Comparison of ENCODE assay signal across 14 cellular contexts in genomic region chr6:100173211-100173610, GRCh38.
A peak's percentile ranks its signal among the peaks of the same experiment; 100 is the strongest.
DNase-seq lines count a peak whose midpoint lies in the region; TF ChIP-seq lines count a peak whose summit lies in the region.
"Had no signal": no experiment of that assay in that cellular context is flagged by ENCODE, and none has a peak within 500 bp of the region (broad histone marks: within the 10 kb centered on the region; RNA-seq: fewer than 3 reads in every experiment).

No MANE protein-coding gene starts in this region.

- H3K9ac ChIP-seq in KMS-11: no peak overlapping the region

- H3K27ac ChIP-seq in KMS-11: no peak overlapping the region
- H3K27ac ChIP-seq: C4-2B had no signal

- DNase-seq in amniotic epithelial cell (ENCODE audit: low read depth) (peak; percentile 10), fibroblast of peridontal ligament (ENCODE audit: extremely low read depth) (peak; percentile 37), stromal cell of bone marrow (ENCODE audit: low read depth) (peak; percentile 12), endothelial cell (ENCODE audit: low spot score) (no peak), NCI-H82 treated with DMSO at 0.1 percent for 48 hours (lab: John Stamatoyannopoulos, UW; ENCODE audit: unreplicated experiment) (no peak)
- no peak for DNase-seq in activated T-helper 2 cell treated with anti-CD3 and anti-CD28 coated beads, Interferon-gamma antibody, Interleukin-2, Interleukin-4, amounts not matched to agents 10 μg/mL and 5 μg/mL and 100 μg/mL, durations not matched to agents 14 hours and 24 hours and 36 hours (ENCODE audit: low spot score)
- DNase-seq: BE2C; CD4-positive, alpha-beta memory T cell; DMS153; DMS79 treated with DMSO at 0.1 percent for 48 hours; GDM1 had no signal

- intact Hi-C loops in activated T-helper 2 cell treated with anti-CD3 and anti-CD28 coated beads, Interferon-gamma antibody, Interleukin-2, Interleukin-4, amounts not matched to agents 10 μg/mL and 5 μg/mL and 100 μg/mL, durations not matched to agents 14 hours and 24 hours and 36 hours (cut with micrococcal nuclease): no loop called here

- H3K4me3 Mint-ChIP-seq in endothelial cell (ENCODE audit: unreplicated experiment): no peak overlapping the region
- H3K4me3 Mint-ChIP-seq in activated T-helper 2 cell treated with anti-CD3 and anti-CD28 coated beads, Interferon-gamma antibody, Interleukin-2, Interleukin-4, amounts not matched to agents 10 μg/mL and 5 μg/mL and 100 μg/mL, durations not matched to agents 14 hours and 24 hours and 36 hours (ENCODE audit: low read depth): no peak overlapping the region
- H3K4me3 Mint-ChIP-seq: CD4-positive, alpha-beta memory T cell had no signal

- peaks cover 82% of the 10 kb centered on the region for H3K4me1 ChIP-seq in KMS-11 (ENCODE audit: low read depth, poor library complexity, severe bottlenecking)
- H3K4me1 ChIP-seq: BE2C had no signal

- no peak overlapping the region for H3K27ac Mint-ChIP-seq in endothelial cell (ENCODE audit: unreplicated experiment)
- H3K27ac Mint-ChIP-seq in activated T-helper 2 cell treated with anti-CD3 and anti-CD28 coated beads, Interferon-gamma antibody, Interleukin-2, Interleukin-4, amounts not matched to agents 10 μg/mL and 5 μg/mL and 100 μg/mL, durations not matched to agents 14 hours and 24 hours and 36 hours: no peak overlapping the region
- H3K27ac Mint-ChIP-seq: CD4-positive, alpha-beta memory T cell had no signal

- no peaks in the 10 kb centered on the region for H3K79me2 ChIP-seq in KMS-11 (ENCODE audit: insufficient read depth, low read depth)

- H2AFZ ChIP-seq in KMS-11 (ENCODE audit: low read depth): no peak overlapping the region

- no peaks in the 10 kb centered on the region for H4K20me1 ChIP-seq in KMS-11 (ENCODE audit: insufficient read depth)

- TF ChIP-seq CTCF in KMS-11 (conservative IDR thresholded peaks at IDR 0.05; ENCODE audit: low read depth, low read length) (no peak), endothelial cell (IDR thresholded peaks at IDR 0.05; ENCODE audit: unreplicated experiment) (no peak)

- no peak overlapping the region for H3K4me3 ChIP-seq in KMS-11 (IDR thresholded peaks at IDR 0.05; ENCODE audit: insufficient read depth, low read depth, low read length)
- H3K4me3 ChIP-seq: HAP-1 had no signal

- H3K36me3 ChIP-seq in KMS-11 (ENCODE audit: insufficient read depth): no peaks in the 10 kb centered on the region
- H3K36me3 ChIP-seq: BE2C, HAP-1 had no signal

- peaks cover 1% of the 10 kb centered on the region for H3K27me3 Mint-ChIP-seq in endothelial cell (ENCODE audit: unreplicated experiment)
- no peaks in the 10 kb centered on the region for H3K27me3 Mint-ChIP-seq in activated T-helper 2 cell treated with anti-CD3 and anti-CD28 coated beads, Interferon-gamma antibody, Interleukin-2, Interleukin-4, amounts not matched to agents 10 μg/mL and 5 μg/mL and 100 μg/mL, durations not matched to agents 14 hours and 24 hours and 36 hours (ENCODE audit: low read depth)

- no peaks in the 10 kb centered on the region for H3K36me3 Mint-ChIP-seq in endothelial cell (ENCODE audit: low read depth, unreplicated experiment)
- H3K36me3 Mint-ChIP-seq in activated T-helper 2 cell treated with anti-CD3 and anti-CD28 coated beads, Interferon-gamma antibody, Interleukin-2, Interleukin-4, amounts not matched to agents 10 μg/mL and 5 μg/mL and 100 μg/mL, durations not matched to agents 14 hours and 24 hours and 36 hours (ENCODE audit: low read depth): peaks cover 4% of the 10 kb centered on the region
- H3K36me3 Mint-ChIP-seq: CD4-positive, alpha-beta memory T cell had no signal

- no peaks in the 10 kb centered on the region for H3K9me3 Mint-ChIP-seq in endothelial cell (ENCODE audit: unreplicated experiment)
- H3K9me3 Mint-ChIP-seq in activated T-helper 2 cell treated with anti-CD3 and anti-CD28 coated beads, Interferon-gamma antibody, Interleukin-2, Interleukin-4, amounts not matched to agents 10 μg/mL and 5 μg/mL and 100 μg/mL, durations not matched to agents 14 hours and 24 hours and 36 hours: no peaks in the 10 kb centered on the region
- H3K9me3 Mint-ChIP-seq: CD4-positive, alpha-beta memory T cell had no signal

- peak overlapping the region; percentile 59 for H3K4me2 ChIP-seq in KMS-11

- no peaks in the 10 kb centered on the region for H3K27me3 ChIP-seq in KMS-11 (ENCODE audit: insufficient read depth, low read depth)
- H3K27me3 ChIP-seq: BE2C had no signal

- H3K4me1 Mint-ChIP-seq in endothelial cell (ENCODE audit: unreplicated experiment): no peaks in the 10 kb centered on the region
- peaks cover 57% of the 10 kb centered on the region for H3K4me1 Mint-ChIP-seq in activated T-helper 2 cell treated with anti-CD3 and anti-CD28 coated beads, Interferon-gamma antibody, Interleukin-2, Interleukin-4, amounts not matched to agents 10 μg/mL and 5 μg/mL and 100 μg/mL, durations not matched to agents 14 hours and 24 hours and 36 hours (ENCODE audit: low read depth)
- H3K4me1 Mint-ChIP-seq: CD4-positive, alpha-beta memory T cell had no signal

Comparison
In these comparisons a context has a peak if more than half of its experiments do, and no peak if none do; other contexts are left out.
1. DNase-seq: peak in amniotic epithelial cell (single experiment), fibroblast of peridontal ligament (single experiment) and stromal cell of bone marrow (single experiment); none in endothelial cell (single experiment), activated T-helper 2 cell treated with anti-CD3 and anti-CD28 coated beads, Interferon-gamma antibody, Interleukin-2, Interleukin-4, amounts not matched to agents 10 μg/mL and 5 μg/mL and 100 μg/mL, durations not matched to agents 14 hours and 24 hours and 36 hours (single experiment) and NCI-H82 treated with DMSO at 0.1 percent for 48 hours (single experiment).